Comparison of ENCODE assay signal across 17 cellular contexts in the genomic region with DNA sequence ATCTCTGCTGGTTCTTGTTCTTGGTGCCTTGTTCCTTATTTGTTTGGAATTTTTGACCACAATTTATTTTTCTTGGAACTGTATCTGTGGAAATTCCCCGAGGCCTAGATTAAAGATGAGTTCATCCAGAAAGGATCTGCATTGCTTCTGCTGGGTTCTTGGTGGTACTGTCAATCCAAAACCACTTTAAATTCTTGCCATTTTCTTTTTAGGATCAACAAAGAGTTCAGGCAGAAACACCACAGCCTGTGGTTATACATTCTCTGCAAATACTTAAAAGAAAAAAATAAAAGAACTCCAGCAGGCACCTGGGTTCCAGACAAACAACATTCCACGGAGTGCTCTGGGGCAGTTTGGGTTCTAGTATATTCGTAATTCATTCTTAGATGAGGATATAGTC.
DNase-seq lines count a peak whose midpoint lies in the region; ATAC-seq lines count a peak whose summit lies in the region.
"Had no signal": no experiment of that assay in that cellular context is flagged by ENCODE, and none has a peak within 500 bp of the region (broad histone marks: within the 10 kb centered on the region; RNA-seq: fewer than 3 reads in every experiment).

No MANE protein-coding gene starts in this region.

- no peaks in the 10 kb centered on the region for H3K36me3 ChIP-seq in stomach smooth muscle (ENCODE audit: control insufficient read depth in 2 of 2, insufficient read depth in 2 of 2, low read length in 2 of 2)
- H3K36me3 ChIP-seq: gastroesophageal sphincter, SJCRH30 had no signal

- no peaks in the 10 kb centered on the region for H3K27me3 ChIP-seq in stomach smooth muscle (ENCODE audit: control insufficient read depth in 1 of 2, insufficient read depth in 2 of 2, low read length in 2 of 2)
- H3K27me3 ChIP-seq: SJCRH30 had no signal

- peaks cover 4% of the 10 kb centered on the region for H3K4me1 ChIP-seq in stomach smooth muscle (ENCODE audit: control insufficient read depth, insufficient read depth, low read length)
- H3K4me1 ChIP-seq: psoas muscle, SJCRH30 had no signal

- peak overlapping the region; percentile 24 for H3K27ac ChIP-seq in stomach smooth muscle (ENCODE audit: low read length)
- H3K27ac ChIP-seq: gastroesophageal sphincter, psoas muscle, SJCRH30 had no signal

- no peak for ATAC-seq in GM21381 (IDR thresholded peaks at IDR 0.05; ENCODE audit: unreplicated experiment)
- ATAC-seq: gastroesophageal sphincter; psoas muscle; stimulated activated effector memory CD8-positive, alpha-beta T cell treated with anti-CD3 and anti-CD28 coated beads, Interleukin-12 subunit alpha, Interleukin-12 subunit beta, amount 100 ng/mL, for 72 hours had no signal

- no peak overlapping the region for H3K4me3 ChIP-seq in stomach smooth muscle (ENCODE audit: low read length in 2 of 2)
- H3K4me3 ChIP-seq: gastroesophageal sphincter, psoas muscle, SJCRH30 had no signal

- no peak overlapping the region for H3K9ac ChIP-seq in stomach smooth muscle (ENCODE audit: low read length in 2 of 2)

- DNase-seq in ELF-1 (ENCODE audit: low read depth, low spot score), result peak; percentile 22
- peak; percentile 21 for DNase-seq in amniotic stem cell (lab: John Stamatoyannopoulos, UW)
- peak; percentile 75 for DNase-seq in glomerular visceral epithelial cell (ENCODE audit: extremely low spot score)
- no peak for DNase-seq in stimulated activated naive CD4-positive, alpha-beta T cell (lab: John Stamatoyannopoulos, UW)
- no peak for DNase-seq in NCI-H2029 (lab: John Stamatoyannopoulos, UW)
- DNase-seq in DMS153 (lab: John Stamatoyannopoulos, UW), result no peak
- DNase-seq: CD8-positive, alpha-beta memory T cell; kidney; MV-4-11; NCI-H2171 treated with DMSO at 0.1 percent for 48 hours; psoas muscle; stimulated activated CD4-positive, alpha-beta T cell treated with anti-CD3 and anti-CD28 coated beads, Interleukin-4, amount 100 ng/mL, for 24 hours had no signal

- no peaks in the 10 kb centered on the region for H3K9me3 ChIP-seq in stomach smooth muscle (ENCODE audit: control insufficient read depth in 2 of 2, low read length in 2 of 2)
- H3K9me3 ChIP-seq: gastroesophageal sphincter, psoas muscle, SJCRH30 had no signal

Comparison
In these comparisons a context has a peak if more than half of its experiments do, and no peak if none do; other contexts are left out.
1. DNase-seq: peak in ELF-1 (single experiment), amniotic stem cell (single experiment) and glomerular visceral epithelial cell (single experiment); none in stimulated activated naive CD4-positive, alpha-beta T cell (0 of 6), NCI-H2029 (single experiment) and DMS153 (single experiment).